2 cellular contexts compared by ENCODE assay signal in genomic region chr5:129716235-129717030, GRCh38.
TF ChIP-seq lines count a peak whose summit lies in the region.

No MANE protein-coding gene starts in this region.

TF ChIP-seq in H1, 55 proteins besides CTCF, POLR2A, EP300 and RAD21:
- peak; percentile 68; the same call in 1 of the 2 replicates for TF ChIP-seq CEBPB (IDR thresholded peaks at IDR 0.05; ENCODE audit: low read depth, low read length)
- TF ChIP-seq KDM4A (IDR thresholded peaks at IDR 0.05; ENCODE audit: low read depth, low read length, severe bottlenecking): no peak
TF ChIP-seq in H1: peak in this region for 1.

TF ChIP-seq in HEK293T, 16 proteins besides CTCF, POLR2A, EP300 and RAD21:
- TF ChIP-seq FOXK2 (IDR thresholded peaks at IDR 0.05) (no peak), FOXA1 (IDR thresholded peaks at IDR 0.05) (no peak), LEF1 (IDR thresholded peaks at IDR 0.05; ENCODE audit: borderline replicate concordance) (no peak), ZNF384 (IDR thresholded peaks at IDR 0.05) (no peak), ELF4 (IDR thresholded peaks at IDR 0.05) (no peak), SUZ12 (IDR thresholded peaks at IDR 0.05) (no peak), CTBP1 (IDR thresholded peaks at IDR 0.05; ENCODE audit: borderline replicate concordance) (no peak), ARNT (IDR thresholded peaks at IDR 0.05) (no peak), SP1 (IDR thresholded peaks at IDR 0.05) (no peak)
